In the genomic region with DNA sequence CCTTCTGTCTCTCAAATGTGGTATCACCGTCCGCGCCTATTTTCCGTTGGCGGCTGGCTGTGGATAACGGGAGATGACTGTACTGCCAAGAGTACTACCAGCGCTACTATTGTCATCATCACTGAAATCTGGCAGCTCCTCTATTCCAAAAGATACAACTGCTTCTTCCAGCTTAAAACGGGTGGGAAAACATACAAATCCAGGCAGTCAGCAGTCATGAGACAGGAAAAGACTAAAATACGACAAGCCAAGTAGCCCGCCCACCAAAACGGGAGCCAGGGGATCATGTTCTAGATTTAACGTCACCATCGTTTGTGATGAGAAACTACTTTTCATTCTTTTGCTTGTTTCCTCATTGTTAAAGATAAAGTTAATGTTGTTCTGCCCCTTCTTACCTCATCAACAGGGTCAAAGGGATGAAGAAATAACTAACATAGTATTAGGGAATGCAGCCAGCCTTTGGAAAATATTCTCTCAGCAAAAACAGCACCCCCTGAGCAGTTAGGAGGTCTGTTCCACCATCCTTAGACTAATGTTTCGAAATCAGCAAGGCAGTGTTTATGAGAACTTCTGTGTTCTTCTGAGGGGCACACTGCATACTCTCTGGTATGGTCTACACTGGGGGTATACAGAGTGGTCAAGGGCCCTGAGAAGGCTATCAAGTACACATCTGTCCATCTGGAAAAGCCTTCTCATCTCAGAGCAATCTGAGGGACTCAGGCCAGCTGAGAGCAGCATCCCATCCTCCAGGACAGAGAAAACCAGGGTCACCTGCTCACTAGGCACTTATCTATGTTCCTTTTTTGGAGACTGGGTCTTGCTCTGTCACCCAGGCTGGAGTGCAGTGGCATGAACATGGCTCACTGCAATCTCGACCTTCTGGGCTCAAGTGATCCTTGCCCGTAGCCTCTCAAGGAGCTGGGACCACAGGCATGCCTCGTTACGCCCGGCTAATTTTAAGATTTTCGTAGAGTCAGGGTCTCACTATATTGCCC, we compare ENCODE assay signal across 11 cellular contexts. TPM values are rescaled to one million over a fixed set of nuclear protein-coding genes. Genes with fewer than 3 reads are reported as not detected.
DNase-seq lines count a peak whose midpoint lies in the region; ATAC-seq and TF ChIP-seq lines count a peak whose summit lies in the region.
"Had no signal": no experiment of that assay in that cellular context is flagged by ENCODE, and none has a peak within 500 bp of the region (broad histone marks: within the 10 kb centered on the region; RNA-seq: fewer than 3 reads in every experiment).

No MANE protein-coding gene starts in this region.

- no peaks in the 10 kb centered on the region for H3K27me3 ChIP-seq in ACC112 (ENCODE audit: insufficient read depth, low read length)
- no peaks in the 10 kb centered on the region for H3K27me3 ChIP-seq in heart right ventricle
- H3K27me3 ChIP-seq in trophoblast cell (ENCODE audit: insufficient read depth, low read length) = no peaks in the 10 kb centered on the region

- ATAC-seq in heart right ventricle (peak; percentile 72 to 89 (median 82)), HG03280 (IDR thresholded peaks at IDR 0.05; ENCODE audit: unreplicated experiment) (no peak), HG03432 (IDR thresholded peaks at IDR 0.05; ENCODE audit: unreplicated experiment) (no peak), GM21529 (IDR thresholded peaks at IDR 0.05; ENCODE audit: unreplicated experiment) (no peak)
- ATAC-seq: activated CD4-positive, CD25-positive, alpha-beta regulatory T cell treated with anti-CD3 and anti-CD28 coated beads, Interleukin-2, amount 50 U/mL, for 24 hours had no signal

- H3K4me1 ChIP-seq in ACC112 (ENCODE audit: control insufficient read depth, insufficient read depth, low read length, unreplicated experiment) = peaks cover 23% of the 10 kb centered on the region
- H3K4me1 ChIP-seq in heart right ventricle = peaks cover 6 to 57% (median 35%) of the 10 kb centered on the region in 9 donors
- peaks cover 19 to 28% of the 10 kb centered on the region in 2 experiments for H3K4me1 ChIP-seq in trophoblast cell (ENCODE audit: control insufficient read depth in 1 of 2, insufficient read depth in 2 of 2, low read length in 2 of 2)

- H4K8ac ChIP-seq in trophoblast cell (ENCODE audit: low read depth, low read length) = no peak overlapping the region

- H3K18ac ChIP-seq in trophoblast cell (ENCODE audit: low read length) = peak overlapping the region; percentile 26

- H2AK5ac ChIP-seq in trophoblast cell (ENCODE audit: low read length) = no peak overlapping the region

- H3K14ac ChIP-seq in trophoblast cell (ENCODE audit: low read length) = no peak overlapping the region

- peaks cover 16% of the 10 kb centered on the region for H3K79me1 ChIP-seq in trophoblast cell (ENCODE audit: low read length)

- no peak overlapping the region for H2BK5ac ChIP-seq in trophoblast cell (ENCODE audit: low read depth, low read length, poor library complexity)

- H2BK12ac ChIP-seq in trophoblast cell (ENCODE audit: low read length) = no peak overlapping the region

- DNase-seq in heart right ventricle (peak; percentile 59 to 86), trophoblast cell (peak in 1 of 2 donors; percentile 43), NCI-H748 treated with DMSO at 0.1 percent for 48 hours (lab: John Stamatoyannopoulos, UW) (no peak)
- DNase-seq: NCI-H1048, PC-9 had no signal

- H3K27ac ChIP-seq in ACC112 (ENCODE audit: low read depth, low read length) = peak overlapping the region; percentile 76
- H3K27ac ChIP-seq in angular gyrus (ENCODE audit: low read depth, low read length) = peak overlapping the region; percentile 17
- peak overlapping the region; percentile 13 to 90 (median 78) for H3K27ac ChIP-seq in heart right ventricle
- no peak overlapping the region for H3K27ac ChIP-seq in trophoblast cell (ENCODE audit: low read depth, low read length)
- H3K27ac ChIP-seq: PC-9 had no signal

- 49 to 54% methylated on average over 20 of the region's 20 CpGs for WGBS in heart right ventricle, 2 donors
- WGBS in trophoblast cell (ENCODE audit: extremely low coverage, insufficient coverage, insufficient read length) = no CpG with 5 or more reads among the region's 20 CpGs

- H3K9ac ChIP-seq in trophoblast cell (ENCODE audit: low read length) = no peak overlapping the region

- H3K23ac ChIP-seq in trophoblast cell (ENCODE audit: low read length) = no peak overlapping the region

- peak overlapping the region; percentile 61 for H3K4ac ChIP-seq in trophoblast cell (ENCODE audit: low read depth, low read length)

- no peak overlapping the region for H4K91ac ChIP-seq in trophoblast cell (ENCODE audit: low read depth, low read length)

- H3K9me3 ChIP-seq in heart right ventricle (no peaks in the 10 kb centered on the region), trophoblast cell (ENCODE audit: insufficient read depth, low read depth, low read length) (no peaks in the 10 kb centered on the region)

- H3K4me3 ChIP-seq in ACC112 (ENCODE audit: low read depth, low read length) (peak overlapping the region; percentile 54), heart right ventricle (peak overlapping the region in 3 of 10 donors; percentile 17 to 26 (median 22)), trophoblast cell (ENCODE audit: low read depth, low read length) (no peak overlapping the region)
- H3K4me3 ChIP-seq: PC-9 had no signal

- peaks cover 14% of the 10 kb centered on the region for H3K36me3 ChIP-seq in ACC112 (ENCODE audit: insufficient read depth, low read length)
- peaks cover 0 to 35% (median 22%) of the 10 kb centered on the region in 9 donors for H3K36me3 ChIP-seq in heart right ventricle
- H3K36me3 ChIP-seq in trophoblast cell (ENCODE audit: control insufficient read depth in 1 of 2, insufficient read depth in 2 of 2, low read length in 2 of 2) = peaks cover 12 to 20% of the 10 kb centered on the region in 2 experiments

- H2BK120ac ChIP-seq in trophoblast cell (ENCODE audit: insufficient read depth, low read length, poor library complexity) = no peak overlapping the region

- TF ChIP-seq CTCF in heart right ventricle (IDR thresholded peaks at IDR 0.05) = no peak

- H3K79me2 ChIP-seq in ACC112 (ENCODE audit: control insufficient read depth, insufficient read depth, low read length, unreplicated experiment) (peaks cover 52% of the 10 kb centered on the region), trophoblast cell (ENCODE audit: control insufficient read depth, insufficient read depth, low read length, poor library complexity) (peaks cover 22% of the 10 kb centered on the region)

- H2AFZ ChIP-seq in ACC112 (ENCODE audit: low read length, unreplicated experiment) (peak overlapping the region; percentile 14), trophoblast cell (ENCODE audit: insufficient read depth, low read length, poor library complexity) (no peak overlapping the region)
- H2AFZ ChIP-seq: PC-9 had no signal

- intact Hi-C loops in heart right ventricle (cut with DNase I) = loop anchor here in 4 of 10 donors (5.0 kb wide), 2 partner anchors 34 to 46 kb away; partner anchors contain the start of gene GNA12 (in 1 of the 4)

- no peak overlapping the region for H4K12ac ChIP-seq in trophoblast cell (ENCODE audit: low read depth, low read length)

- H3K4me2 ChIP-seq in trophoblast cell (ENCODE audit: low read length) = no peak overlapping the region
- H3K4me2 ChIP-seq: PC-9 had no signal

RNA-seq across cellular contexts. Expression of gene GNA12, which starts 47.5 kb away (rescaled TPM):
- 10 to 100 TPM; 25.0 to 46.4 (median 34.5) TPM for total RNA-seq in heart right ventricle
- 10 to 100 TPM in 1 of 2 donors, 1 to 10 TPM in 1; 6.4 to 19.4 TPM for polyA plus RNA-seq in heart right ventricle
- 166 and 173 TPM in 2 replicates for polyA plus RNA-seq in trophoblast cell (2013)

Comparison
In these comparisons a context has a peak if more than half of its experiments do, and no peak if none do; other contexts are left out.
1. ATAC-seq: peak in heart right ventricle (8 of 8); none in HG03280 (single experiment), HG03432 (single experiment) and GM21529 (single experiment).